9 cellular contexts compared by ENCODE assay signal in genomic region chr11:114296190-114296978, GRCh38. TPM values are rescaled to one million over a fixed set of nuclear protein-coding genes. Genes with fewer than 3 reads are reported as not detected.
DNase-seq lines count a peak whose midpoint lies in the region; ATAC-seq, FAIRE-seq and TF ChIP-seq lines count a peak whose summit lies in the region.
"Had no signal": no experiment of that assay in that cellular context is flagged by ENCODE, and none has a peak within 500 bp of the region (broad histone marks: within the 10 kb centered on the region; RNA-seq: fewer than 3 reads in every experiment).

TSS of gene NNMT (plus strand) at chr11:114296399. CDS start at chr11:114296557, 158 bp downstream.

- peak; percentile 35 to 68; a peak in 2 of 5 replicates for TF ChIP-seq EP300 in A549 (IDR thresholded peaks at IDR 0.05)

- peak in 1 of 2 experiments; percentile 87 for DNase-seq in A549 (ENCODE audit: low read depth in 1 of 2, low spot score in 1 of 2)
- peak; percentile 40 for DNase-seq in RWPE1 (ENCODE audit: low spot score)
- DNase-seq in fibroblast of peridontal ligament (ENCODE audit: extremely low read depth) = peak; percentile 99
- DNase-seq in non-pigmented ciliary epithelial cell (ENCODE audit: low read depth) = peak; percentile 93
- DNase-seq in NCI-H1105 (lab: John Stamatoyannopoulos, UW) = no peak
- DNase-seq in activated T-cell treated with anti-CD3 and anti-CD28 coated beads, Interleukin-2, amount 50 U/mL, for 4 hours = no peak
- DNase-seq in activated naive CD8-positive, alpha-beta T cell treated with anti-CD3 and anti-CD28 coated beads, Interleukin-2, amount 50 U/mL, for 24 hours = no peak
- DNase-seq: AML-193 had no signal

- CTCF ChIA-PET in A549 (lab: Yijun Ruan, JAX) (interaction anchor here (1.5 to 1.6 kb wide), 2 partner anchors 10 to 15 kb away, joined by 3 to 8 read pairs; no protein-coding TSS in a partner anchor), RWPE1 (lab: Yijun Ruan, JAX) (interaction anchor here (0.7 kb wide), 1 partner anchor 158 kb away, joined by 3 read pairs; no protein-coding TSS in a partner anchor)

- H3K4me3 ChIP-seq in A549 = peak within 1 kb of the TSS; percentile 75

- no peaks in the 10 kb centered on the region for H3K4me1 Mint-ChIP-seq in activated T-cell treated with anti-CD3 and anti-CD28 coated beads, Interleukin-2, amount 50 U/mL, for 4 hours (ENCODE audit: low read depth)
- H3K4me1 Mint-ChIP-seq in activated naive CD8-positive, alpha-beta T cell treated with anti-CD3 and anti-CD28 coated beads, Interleukin-2, amount 50 U/mL, for 24 hours = no peaks in the 10 kb centered on the region

- H3K4me1 ChIP-seq in A549 = peaks cover 46% of the 10 kb centered on the region

- H3K4me2 ChIP-seq in A549 = peak within 1 kb of the TSS; percentile 94

- no peak within 1 kb of the TSS for H3K4me3 Mint-ChIP-seq in activated T-cell treated with anti-CD3 and anti-CD28 coated beads, Interleukin-2, amount 50 U/mL, for 4 hours
- H3K4me3 Mint-ChIP-seq in activated naive CD8-positive, alpha-beta T cell treated with anti-CD3 and anti-CD28 coated beads, Interleukin-2, amount 50 U/mL, for 24 hours = no peak within 1 kb of the TSS

- TF ChIP-seq RAD21 in A549 (conservative IDR thresholded peaks at IDR 0.05 in 1 of 2, IDR thresholded peaks at IDR 0.05 in 1 of 2) = no peak

- peaks cover 3% of the 10 kb centered on the region for H3K9me3 ChIP-seq in A549

- 5% methylated on average over 12 of the region's 12 CpGs for WGBS in A549 (ENCODE audit: missing lambda C conversion rate)

- H3K36me3 Mint-ChIP-seq in activated T-cell treated with anti-CD3 and anti-CD28 coated beads, Interleukin-2, amount 50 U/mL, for 4 hours (ENCODE audit: insufficient read depth) = no peaks in the 10 kb centered on the region
- no peaks in the 10 kb centered on the region for H3K36me3 Mint-ChIP-seq in activated naive CD8-positive, alpha-beta T cell treated with anti-CD3 and anti-CD28 coated beads, Interleukin-2, amount 50 U/mL, for 24 hours (ENCODE audit: low read depth)

- H3K27ac ChIP-seq in A549 (peak within 1 kb of the TSS; percentile 100), RWPE1 (peak within 1 kb of the TSS; percentile 100)

- POLR2A ChIA-PET in A549 (lab: Yijun Ruan, JAX) (interaction anchor here (0.6 to 1.9 kb wide), 10 partner anchors 8 to 143 kb away, joined by 3 to 15 read pairs (median 6); partner anchors contain the start of gene REXO2), RWPE1 (lab: Yijun Ruan, JAX; ENCODE audit: low non-redundant PET) (no interaction called here)

- peaks cover 18% of the 10 kb centered on the region for H3K27me3 Mint-ChIP-seq in activated T-cell treated with anti-CD3 and anti-CD28 coated beads, Interleukin-2, amount 50 U/mL, for 4 hours (ENCODE audit: low read depth)
- H3K27me3 Mint-ChIP-seq in activated naive CD8-positive, alpha-beta T cell treated with anti-CD3 and anti-CD28 coated beads, Interleukin-2, amount 50 U/mL, for 24 hours = peaks cover 14% of the 10 kb centered on the region

- TF ChIP-seq POLR2A in A549 (IDR thresholded peaks at IDR 0.05; ENCODE audit: low read length) = no peak

- FAIRE-seq in A549 (lab: Jason Lieb, UNC) = no peak

- no peak within 1 kb of the TSS for H3K27ac Mint-ChIP-seq in activated naive CD8-positive, alpha-beta T cell treated with anti-CD3 and anti-CD28 coated beads, Interleukin-2, amount 50 U/mL, for 24 hours

- TF ChIP-seq CTCF in A549 (IDR thresholded peaks at IDR 0.05) (no peak), RWPE1 (conservative IDR thresholded peaks at IDR 0.05; ENCODE audit: low read depth) (no peak)

- peaks cover 15% of the 10 kb centered on the region for H3K9me3 Mint-ChIP-seq in activated T-cell treated with anti-CD3 and anti-CD28 coated beads, Interleukin-2, amount 50 U/mL, for 4 hours
- peaks cover 11% of the 10 kb centered on the region for H3K9me3 Mint-ChIP-seq in activated naive CD8-positive, alpha-beta T cell treated with anti-CD3 and anti-CD28 coated beads, Interleukin-2, amount 50 U/mL, for 24 hours

- ATAC-seq in A549 (peak; percentile 67 to 72), GM19351 (IDR thresholded peaks at IDR 0.05; ENCODE audit: unreplicated experiment) (no peak)
- ATAC-seq in activated T-cell treated with anti-CD3 and anti-CD28 coated beads, Interleukin-2, amount 50 U/mL, for 4 hours = no peak
- ATAC-seq in activated naive CD8-positive, alpha-beta T cell treated with anti-CD3 and anti-CD28 coated beads, Interleukin-2, amount 50 U/mL, for 24 hours = no peak

TF ChIP-seq in A549, 52 proteins besides CTCF, POLR2A, EP300 and RAD21:
- TF ChIP-seq, protein P1, sequence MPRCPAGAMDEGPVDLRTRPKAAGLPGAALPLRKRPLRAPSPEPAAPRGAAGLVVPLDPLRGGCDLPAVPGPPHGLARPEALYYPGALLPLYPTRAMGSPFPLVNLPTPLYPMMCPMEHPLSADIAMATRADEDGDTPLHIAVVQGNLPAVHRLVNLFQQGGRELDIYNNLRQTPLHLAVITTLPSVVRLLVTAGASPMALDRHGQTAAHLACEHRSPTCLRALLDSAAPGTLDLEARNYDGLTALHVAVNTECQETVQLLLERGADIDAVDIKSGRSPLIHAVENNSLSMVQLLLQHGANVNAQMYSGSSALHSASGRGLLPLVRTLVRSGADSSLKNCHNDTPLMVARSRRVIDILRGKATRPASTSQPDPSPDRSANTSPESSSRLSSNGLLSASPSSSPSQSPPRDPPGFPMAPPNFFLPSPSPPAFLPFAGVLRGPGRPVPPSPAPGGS (IDR thresholded peaks at IDR 0.05) = peak; percentile 66
- TF ChIP-seq MYC (IDR thresholded peaks at IDR 0.05; ENCODE audit: borderline replicate concordance, low read length) = no peak
- 0 out of 2 replicates have a peak, but pooled peaks have one; percentile 15 for TF ChIP-seq FOSL2 (IDR thresholded peaks at IDR 0.05)
- TF ChIP-seq FOSL2 (CRISPR knock-in tag; IDR thresholded peaks at IDR 0.05) = peak; percentile 65
- peak; percentile 50 to 63; a peak in 3 of 4 replicates for TF ChIP-seq CEBPB (IDR thresholded peaks at IDR 0.05)
- no peak for TF ChIP-seq KDM5A (IDR thresholded peaks at IDR 0.05)
- TF ChIP-seq HES2 (IDR thresholded peaks at IDR 0.05) = peak; percentile 47; the same call in 1 of the 2 replicates
- TF ChIP-seq GATA3 (IDR thresholded peaks at IDR 0.05; ENCODE audit: borderline replicate concordance) = peak; percentile 14; the same call in 1 of the 2 replicates
- peak; percentile 50 to 89 for TF ChIP-seq JUN (IDR thresholded peaks at IDR 0.05)

RNA-seq across cellular contexts. Expression of gene NNMT, which starts in this region (rescaled TPM):
- polyA plus RNA-seq in A549 (2011; rRNA removed) = 285 and 296 TPM in 2 replicates
- polyA plus RNA-seq in A549 (2012; cell fraction: cytosol; rRNA removed) = 196 and 199 TPM in 2 replicates
- polyA plus RNA-seq in A549 (2012; cell fraction: nucleus; rRNA removed) = 179 and 198 TPM in 2 replicates
- 295 to 421 TPM (median 390 TPM) in 3 replicates for polyA plus RNA-seq in A549 (2017; fragmentation: RNase III; extraction: RNeasy Plus Mini Kit Qiagen cat#74134 plus additional on column Dnase treatment)
- polyA minus RNA-seq in A549 (2011; rRNA and poly(A)+ RNA removed) = 123 and 152 TPM in 2 replicates
- total RNA-seq in activated T-cell treated with anti-CD3 and anti-CD28 coated beads, Interleukin-2, amount 50 U/mL, for 4 hours = under 1 TPM in 2 of 3 donors, not detected in 1; 0.23 to 0.61 TPM

Comparison
In these comparisons a context has a peak if more than half of its experiments do, and no peak if none do; other contexts are left out.
1. ATAC-seq: peak in A549 (2 of 2); none in GM19351 (single experiment), activated T-cell treated with anti-CD3 and anti-CD28 coated beads, Interleukin-2, amount 50 U/mL, for 4 hours (0 of 2) and activated naive CD8-positive, alpha-beta T cell treated with anti-CD3 and anti-CD28 coated beads, Interleukin-2, amount 50 U/mL, for 24 hours (single experiment).
2. DNase-seq: peak in RWPE1 (single experiment), fibroblast of peridontal ligament (single experiment) and non-pigmented ciliary epithelial cell (single experiment); none in NCI-H1105 (single experiment), activated T-cell treated with anti-CD3 and anti-CD28 coated beads, Interleukin-2, amount 50 U/mL, for 4 hours (single experiment) and activated naive CD8-positive, alpha-beta T cell treated with anti-CD3 and anti-CD28 coated beads, Interleukin-2, amount 50 U/mL, for 24 hours (single experiment).